In the genomic region with DNA sequence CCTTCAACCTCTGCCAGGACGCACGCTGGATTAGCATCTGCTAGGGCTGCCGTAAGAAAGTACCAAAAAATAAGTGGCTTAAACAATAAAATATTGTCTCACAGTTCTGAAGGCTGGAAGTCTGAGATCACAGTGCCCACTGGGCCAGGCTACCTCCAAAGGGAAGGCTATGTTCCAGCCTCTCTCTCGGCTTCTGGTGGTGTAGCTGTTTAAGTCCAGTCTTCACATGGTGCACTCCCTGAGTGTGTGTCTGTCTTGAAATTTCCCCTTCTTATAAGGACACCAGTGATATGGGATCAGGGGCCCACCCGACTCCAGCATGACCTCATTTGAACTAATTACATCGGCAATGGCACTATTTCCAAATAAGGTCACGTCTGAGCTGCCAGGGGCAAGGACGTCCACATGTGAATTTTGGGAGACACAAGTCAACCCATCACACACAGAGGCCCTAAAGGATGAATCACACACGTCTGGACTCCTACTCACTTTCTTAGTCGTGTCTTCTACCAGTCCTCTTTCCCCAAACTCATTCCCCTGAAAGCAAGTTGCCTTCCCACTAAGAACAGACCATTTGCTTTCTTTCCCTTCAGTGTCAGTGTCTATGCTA, we compare ENCODE assay signal across 8 cellular contexts.
DNase-seq lines count a peak whose midpoint lies in the region; ATAC-seq and TF ChIP-seq lines count a peak whose summit lies in the region.
"Not testable (repeated sequence)": the region's sequence is repeated elsewhere in the genome, so short reads cannot be mapped to it uniquely, and the experiment has no call there.

No MANE protein-coding gene starts in this region.

- not testable (repeated sequence) for H3K36me3 Mint-ChIP-seq in chondrocyte (ENCODE audit: low read depth)

- not testable (repeated sequence) for H3K4me3 Mint-ChIP-seq in chondrocyte (ENCODE audit: unreplicated experiment)
- peak overlapping the region; percentile 32 to 39 for H3K4me3 Mint-ChIP-seq in stimulated activated naive CD8-positive, alpha-beta T cell treated with anti-CD3 and anti-CD28 coated beads, Interleukin-15, amount 100 ng/mL, for 72 hours

- H3K4me3 ChIP-seq in NB4 (ENCODE audit: low read depth, low read length); osteoblast (ENCODE audit: insufficient read depth, low read length): not testable (repeated sequence)

- H2AFZ ChIP-seq in osteoblast (ENCODE audit: low read length), result not testable (repeated sequence)

- H3K4me1 Mint-ChIP-seq in chondrocyte (ENCODE audit: low read depth), result peaks cover 19% of the 10 kb centered on the region
- peaks cover 18% of the 10 kb centered on the region for H3K4me1 Mint-ChIP-seq in stimulated activated naive CD8-positive, alpha-beta T cell treated with anti-CD3 and anti-CD28 coated beads, Interleukin-15, amount 100 ng/mL, for 72 hours

- H3K27ac Mint-ChIP-seq in chondrocyte (ENCODE audit: unreplicated experiment), result peak overlapping the region; percentile 83
- peak overlapping the region; percentile 85 to 87 for H3K27ac Mint-ChIP-seq in stimulated activated naive CD8-positive, alpha-beta T cell treated with anti-CD3 and anti-CD28 coated beads, Interleukin-15, amount 100 ng/mL, for 72 hours

- TF ChIP-seq POLR2A in NB4 (IDR thresholded peaks at IDR 0.05; ENCODE audit: extremely low read depth, insufficient read length), result not testable (repeated sequence)

- H3K27me3 ChIP-seq in osteoblast (ENCODE audit: insufficient read depth, low read length), result not testable (repeated sequence)

- H4K20me1 ChIP-seq in osteoblast (ENCODE audit: insufficient read depth, low read length), result not testable (repeated sequence)

- H3K4me2 ChIP-seq in osteoblast (ENCODE audit: insufficient read depth, low read length), result not testable (repeated sequence)

- H3K79me2 ChIP-seq in osteoblast (ENCODE audit: insufficient read depth, low read length), result peaks cover 65% of the 10 kb centered on the region

- TF ChIP-seq CTCF in NB4 (IDR thresholded peaks at IDR 0.05; ENCODE audit: low read depth, low read length); chondrocyte (IDR thresholded peaks at IDR 0.05); osteoblast (IDR thresholded peaks at IDR 0.05; ENCODE audit: extremely low read depth, low read depth, low read length): not testable (repeated sequence)

- H3K27me3 Mint-ChIP-seq in chondrocyte (ENCODE audit: low read depth); stimulated activated naive CD8-positive, alpha-beta T cell treated with anti-CD3 and anti-CD28 coated beads, Interleukin-15, amount 100 ng/mL, for 72 hours: not testable (repeated sequence)

- peak overlapping the region; percentile 69 for H3K27ac ChIP-seq in osteoblast (ENCODE audit: low read depth, low read length)

- H3K9me3 Mint-ChIP-seq in chondrocyte (ENCODE audit: low read depth); stimulated activated naive CD8-positive, alpha-beta T cell treated with anti-CD3 and anti-CD28 coated beads, Interleukin-15, amount 100 ng/mL, for 72 hours: not testable (repeated sequence)

- peak; percentile 79 for DNase-seq in EL
- DNase-seq in NB4 (ENCODE audit: low read depth), result peak; percentile 35
- DNase-seq in activated CD4-positive, alpha-beta T cell treated with anti-CD3 and anti-CD28 coated beads for 48 hours, result peak; percentile 66
- peak; percentile 72 for DNase-seq in activated effector memory CD4-positive, alpha-beta T cell treated with anti-CD3 and anti-CD28 coated beads, Interleukin-2, amount 50 U/mL, for 16 hours
- not testable (repeated sequence) for DNase-seq in chondrocyte (ENCODE audit: low spot score); osteoblast (ENCODE audit: insufficient read length, low spot score, missing footprints)
- DNase-seq in glomerular visceral epithelial cell (ENCODE audit: extremely low spot score), result peak; percentile 33
- peak in 1 of 2 donors; percentile 42 for DNase-seq in stimulated activated naive CD8-positive, alpha-beta T cell treated with anti-CD3 and anti-CD28 coated beads, Interleukin-15, amount 100 ng/mL, for 72 hours

- peak; percentile 67 for ATAC-seq in stimulated activated naive CD8-positive, alpha-beta T cell treated with anti-CD3 and anti-CD28 coated beads, Interleukin-15, amount 100 ng/mL, for 72 hours

- not testable (repeated sequence) for H3K4me1 ChIP-seq in osteoblast (ENCODE audit: insufficient read depth, low read length)

- not testable (repeated sequence) for H3K36me3 ChIP-seq in osteoblast (ENCODE audit: insufficient read depth, low read length)

- not testable (repeated sequence) for H3K9me3 ChIP-seq in osteoblast (ENCODE audit: low read depth, low read length)
